24 cellular contexts compared by ENCODE assay signal in genomic region chr11:39724404-39724803, GRCh38.
DNase-seq lines count a peak whose midpoint lies in the region; ATAC-seq and TF ChIP-seq lines count a peak whose summit lies in the region.
"Had no signal": no experiment of that assay in that cellular context is flagged by ENCODE, and none has a peak within 500 bp of the region (broad histone marks: within the 10 kb centered on the region; RNA-seq: fewer than 3 reads in every experiment).

No MANE protein-coding gene starts in this region.

- H3K4me3 ChIP-seq in SK-N-SH (ENCODE audit: low read depth in 2 of 2, low read length in 1 of 2) (no peak overlapping the region), retinal pigment epithelial cell (ENCODE audit: low read length) (no peak overlapping the region)
- H3K4me3 ChIP-seq: heart left ventricle, lung, MG63, right atrium auricular region, SJSA1, suprapubic skin had no signal

- no peaks in the 10 kb centered on the region for H3K9me2 ChIP-seq in SK-N-SH

- H3F3A ChIP-seq in SK-N-SH (replicated peaks; ENCODE audit: insufficient read depth) = no peaks in the 10 kb centered on the region

- H3K27ac ChIP-seq in SK-N-SH (ENCODE audit: low read depth in 2 of 2, low read length in 1 of 2) = no peak overlapping the region
- no peak overlapping the region for H3K27ac ChIP-seq in VCaP
- H3K27ac ChIP-seq: heart left ventricle, right atrium auricular region, SJSA1, suprapubic skin had no signal

- DNase-seq in SK-N-SH = peak; percentile 3
- DNase-seq in NCI-H69 (lab: John Stamatoyannopoulos, UW) = peak; percentile 6
- no peak for DNase-seq in retinal pigment epithelial cell (ENCODE audit: low read depth)
- no peak for DNase-seq in NCI-H1436 (lab: John Stamatoyannopoulos, UW)
- no peak for DNase-seq in NCI-H1105 (lab: John Stamatoyannopoulos, UW)
- DNase-seq: ACHN; activated naive CD8-positive, alpha-beta T cell treated with anti-CD3 and anti-CD28 coated beads for 36 hours; activated T-cell treated with anti-CD3 and anti-CD28 coated beads, Interleukin-2, amount 50 U/mL, for 72 hours; effector memory CD8-positive, alpha-beta T cell; heart left ventricle; immature natural killer cell; MG63; NCI-H187 treated with DMSO at 0.1 percent for 48 hours; NCI-H345; occipital lobe had no signal

- ATAC-seq in SK-N-SH treated with all-trans-retinoic acid at 6 μM for 48 hours (no peak), GM19328 (IDR thresholded peaks at IDR 0.05; ENCODE audit: unreplicated experiment) (no peak)
- ATAC-seq: activated CD4-positive, CD25-positive, alpha-beta regulatory T cell treated with anti-CD3 and anti-CD28 coated beads, Interleukin-2, amount 50 U/mL, for 24 hours; activated T-cell treated with anti-CD3 and anti-CD28 coated beads, Interleukin-2, amount 50 U/mL, for 72 hours; effector memory CD8-positive, alpha-beta T cell; HCT116; heart left ventricle had no signal

- no peak for TF ChIP-seq EP300 in SK-N-SH (IDR thresholded peaks at IDR 0.05; ENCODE audit: borderline replicate concordance in 1 of 2, low read depth in 1 of 2, low read length in 1 of 2)

- no peaks in the 10 kb centered on the region for H3K9me3 ChIP-seq in SK-N-SH
- H3K9me3 ChIP-seq: heart left ventricle, MG63, right atrium auricular region, SJSA1, suprapubic skin had no signal

- TF ChIP-seq CTCF in SK-N-SH (IDR thresholded peaks at IDR 0.05) (peak; percentile 35; the same call in 1 of the 2 replicates), VCaP (conservative IDR thresholded peaks at IDR 0.05) (peak; percentile 50; the same call in 1 of the 2 replicates), retinal pigment epithelial cell (conservative IDR thresholded peaks at IDR 0.05; ENCODE audit: low read depth, low read length) (peak; percentile 25)

- H3K79me2 ChIP-seq in SK-N-SH (ENCODE audit: insufficient read depth) = no peaks in the 10 kb centered on the region

- no peaks in the 10 kb centered on the region for H3K4me1 ChIP-seq in SK-N-SH (ENCODE audit: control insufficient read depth in 1 of 2, insufficient read depth in 2 of 2, low read depth in 1 of 2, low read length in 1 of 2)
- H3K4me1 ChIP-seq: heart left ventricle, right atrium auricular region, SJSA1, suprapubic skin had no signal

- no peak overlapping the region for H3K9ac ChIP-seq in SK-N-SH

- no peak overlapping the region for H3K4me2 ChIP-seq in SK-N-SH

- 3% methylated on average over 4 of the region's 4 CpGs for WGBS in SK-N-SH (ENCODE audit: low lambda C conversion rate)

- no peaks in the 10 kb centered on the region for H3K27me3 ChIP-seq in SK-N-SH (ENCODE audit: insufficient read depth)
- H3K27me3 ChIP-seq: heart left ventricle, MG63, right atrium auricular region, SJSA1, suprapubic skin had no signal

- POLR2A ChIA-PET in SK-N-SH (lab: Yijun Ruan, JAX) = no interaction called here

- H3K36me3 ChIP-seq in SK-N-SH (replicated peaks in 1 of 2; ENCODE audit: control insufficient read depth in 1 of 2, insufficient read depth in 2 of 2, low read length in 1 of 2) = no peaks in the 10 kb centered on the region
- H3K36me3 ChIP-seq: heart left ventricle, MG63, right atrium auricular region, SJSA1, suprapubic skin had no signal

- TF ChIP-seq RAD21 in SK-N-SH (IDR thresholded peaks at IDR 0.05; ENCODE audit: low read length) = no peak

- no peaks in the 10 kb centered on the region for H4K20me1 ChIP-seq in SK-N-SH (ENCODE audit: insufficient read depth)

- CTCF ChIA-PET in SK-N-SH (lab: Yijun Ruan, JAX) = interaction anchor here (0.9 to 1.5 kb wide), 2 partner anchors 31 to 76 kb away, joined by 3 read pairs; no protein-coding TSS in a partner anchor

- no peak overlapping the region for H2AFZ ChIP-seq in SK-N-SH (ENCODE audit: low read depth)

TF ChIP-seq in SK-N-SH, 30 proteins besides CTCF, POLR2A, EP300 and RAD21:
- TF ChIP-seq POLR2AphosphoS5 (IDR thresholded peaks at IDR 0.05; ENCODE audit: low read depth, low read length) (no peak), FOSL2 (IDR thresholded peaks at IDR 0.05; ENCODE audit: borderline replicate concordance, low read depth) (no peak), EZH2phosphoT487 (IDR thresholded peaks at IDR 0.05; ENCODE audit: borderline replicate concordance, low read depth) (no peak), MAX (IDR thresholded peaks at IDR 0.05; ENCODE audit: low read depth) (no peak), TAF1 (IDR thresholded peaks at IDR 0.05; ENCODE audit: borderline replicate concordance, low read depth, low read length) (no peak), TCF12 (IDR thresholded peaks at IDR 0.05) (no peak), REST (IDR thresholded peaks at IDR 0.05; ENCODE audit: low read depth, low read length) (no peak)

TF ChIP-seq in SK-N-SH treated with all-trans-retinoic acid at 6 μM for 48 hours, 23 proteins besides CTCF, POLR2A, EP300 and RAD21:
- TF ChIP-seq SNAI2 (CRISPR knock-in tag; IDR thresholded peaks at IDR 0.05) (no peak), ZFP3 (CRISPR knock-in tag; IDR thresholded peaks at IDR 0.05) (no peak), ZNF565 (CRISPR knock-in tag; conservative IDR thresholded peaks at IDR 0.05; ENCODE audit: low read depth) (no peak), ARNTL (CRISPR knock-in tag; IDR thresholded peaks at IDR 0.05; ENCODE audit: borderline replicate concordance, low read depth) (no peak), BACH2 (CRISPR knock-in tag; IDR thresholded peaks at IDR 0.05; ENCODE audit: borderline replicate concordance) (no peak), CSDC2 (CRISPR knock-in tag; IDR thresholded peaks at IDR 0.05) (no peak), POU6F1 (CRISPR knock-in tag; IDR thresholded peaks at IDR 0.05; ENCODE audit: borderline replicate concordance, low read depth) (no peak), ZNF8 (CRISPR knock-in tag; IDR thresholded peaks at IDR 0.05) (no peak), ZC3H10 (CRISPR knock-in tag; IDR thresholded peaks at IDR 0.05) (no peak), PATZ1 (CRISPR knock-in tag; IDR thresholded peaks at IDR 0.05; ENCODE audit: borderline replicate concordance) (no peak), TCF4 (CRISPR knock-in tag; IDR thresholded peaks at IDR 0.05; ENCODE audit: borderline replicate concordance) (no peak), OSR1 (CRISPR knock-in tag; IDR thresholded peaks at IDR 0.05) (no peak)

Comparison
In these comparisons a context has a peak if more than half of its experiments do, and no peak if none do; other contexts are left out.
1. DNase-seq: peak in SK-N-SH (single experiment) and NCI-H69 (single experiment); none in retinal pigment epithelial cell (single experiment), NCI-H1436 (single experiment) and NCI-H1105 (single experiment).
2. Peak in every context shown above with its lines, with median percentiles within 50 percentile points of each other: CTCF ChIP-seq.